In genomic region chr2:19543271-19544019, GRCh38 we compare ENCODE assay signal across 1 cellular context.
TF ChIP-seq lines count a peak whose summit lies in the region.

No MANE protein-coding gene starts in this region.

TF ChIP-seq in HepG2, 621 proteins besides CTCF, POLR2A, EP300 and RAD21 (continued from another document):
- TF ChIP-seq, protein P1, sequence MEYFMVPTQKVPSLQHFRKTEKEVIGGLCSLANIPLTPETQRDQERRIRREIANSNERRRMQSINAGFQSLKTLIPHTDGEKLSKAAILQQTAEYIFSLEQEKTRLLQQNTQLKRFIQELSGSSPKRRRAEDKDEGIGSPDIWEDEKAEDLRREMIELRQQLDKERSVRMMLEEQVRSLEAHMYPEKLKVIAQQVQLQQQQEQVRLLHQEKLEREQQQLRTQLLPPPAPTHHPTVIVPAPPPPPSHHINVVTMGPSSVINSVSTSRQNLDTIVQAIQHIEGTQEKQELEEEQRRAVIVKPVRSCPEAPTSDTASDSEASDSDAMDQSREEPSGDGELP (IDR thresholded peaks at IDR 0.05; ENCODE audit: borderline replicate concordance, low read depth), result no peak
- TF ChIP-seq ZNF567 (CRISPR knock-in tag; IDR thresholded peaks at IDR 0.05; ENCODE audit: borderline replicate concordance), result no peak
- TF ChIP-seq GATA4 (IDR thresholded peaks at IDR 0.05; ENCODE audit: borderline replicate concordance, low read depth), result no peak
